ENCODE assay signal across 1 cellular context in genomic region chr15:82231233-82231632, GRCh38.
TF ChIP-seq lines count a peak whose summit lies in the region.

No MANE protein-coding gene starts in this region.

TF ChIP-seq in K562, 482 proteins besides CTCF, POLR2A, EP300 and RAD21:
- TF ChIP-seq PKNOX1 (IDR thresholded peaks at IDR 0.05): no peak
- no peak for TF ChIP-seq MEF2D (tag; conservative IDR thresholded peaks at IDR 0.05; ENCODE audit: low read depth)
- TF ChIP-seq ZBTB26 (CRISPR knock-in tag; IDR thresholded peaks at IDR 0.05): no peak
- no peak for TF ChIP-seq ZNF445 (CRISPR knock-in tag; IDR thresholded peaks at IDR 0.05; ENCODE audit: low read depth)
- TF ChIP-seq NR2C2 (CRISPR knock-in tag; IDR thresholded peaks at IDR 0.05): no peak
- TF ChIP-seq NR2C2 (tag; IDR thresholded peaks at IDR 0.05): no peak
TF ChIP-seq in K562: peak in this region for 0.
